Comparison of ENCODE assay signal across 10 cellular contexts in genomic region chr17:72477529-72477928, GRCh38.
DNase-seq lines count a peak whose midpoint lies in the region; FAIRE-seq and TF ChIP-seq lines count a peak whose summit lies in the region.
"Had no signal": no experiment of that assay in that cellular context is flagged by ENCODE, and none has a peak within 500 bp of the region (broad histone marks: within the 10 kb centered on the region; RNA-seq: fewer than 3 reads in every experiment).

No MANE protein-coding gene starts in this region.

- WGBS in HUES64: 95% methylated on average over 7 of the region's 7 CpGs
- 52% methylated on average over 7 of the region's 7 CpGs for WGBS in suprapubic skin

- CTCF ChIA-PET in HEK293T (lab: Yijun Ruan, JAX): no interaction called here

- TF ChIP-seq CTCF in suprapubic skin (IDR thresholded peaks at IDR 0.05): no peak
- TF ChIP-seq CTCF in osteocyte (IDR thresholded peaks at IDR 0.05): no peak

- H3K27me3 Mint-ChIP-seq in osteocyte (ENCODE audit: unreplicated experiment): no peaks in the 10 kb centered on the region

- no peak overlapping the region for H3K4me3 Mint-ChIP-seq in osteocyte (ENCODE audit: unreplicated experiment)
- H3K4me3 Mint-ChIP-seq: memory B cell had no signal

- H3K4me3 ChIP-seq in HUES64 (ENCODE audit: low read length) (no peak overlapping the region), duodenal mucosa (ENCODE audit: low read depth in 1 of 2, low read length in 2 of 2) (peak overlapping the region in 1 of 2 donors; percentile 33), suprapubic skin (no peak overlapping the region)

- DNase-seq in NCI-H2196 treated with DMSO at 0.1 percent for 48 hours (lab: John Stamatoyannopoulos, UW; ENCODE audit: unreplicated experiment) (peak; percentile 54), suprapubic skin (ENCODE audit: low spot score in 2 of 2) (no peak), HEK293T (ENCODE audit: extremely low spot score) (no peak), GM19239 (ENCODE audit: insufficient read length, low spot score) (no peak), osteocyte (ENCODE audit: extremely low spot score, unreplicated experiment) (no peak), GM03348 (ENCODE audit: low spot score) (no peak)

- H3K9me3 Mint-ChIP-seq in osteocyte (ENCODE audit: unreplicated experiment): peaks cover 6% of the 10 kb centered on the region

- H3K9me3 ChIP-seq in HUES64 (ENCODE audit: insufficient read depth, low read depth, low read length) (no peaks in the 10 kb centered on the region), duodenal mucosa (ENCODE audit: control insufficient read depth in 1 of 2, low read length in 2 of 2) (no peaks in the 10 kb centered on the region), suprapubic skin (no peaks in the 10 kb centered on the region)

- peaks cover 1% of the 10 kb centered on the region for H3K4me1 Mint-ChIP-seq in osteocyte (ENCODE audit: unreplicated experiment)
- H3K4me1 Mint-ChIP-seq: memory B cell had no signal

- H3K36me3 ChIP-seq in HUES64 (ENCODE audit: insufficient read depth, low read length) (no peaks in the 10 kb centered on the region), duodenal mucosa (ENCODE audit: control insufficient read depth in 1 of 2, insufficient read depth in 2 of 2, low read length in 2 of 2) (no peaks in the 10 kb centered on the region), suprapubic skin (no peaks in the 10 kb centered on the region)

- peak overlapping the region; percentile 89; the same call in 1 of the 2 replicates for H3K27ac ChIP-seq in HUES64 (ENCODE audit: low read depth, low read length)
- H3K27ac ChIP-seq in duodenal mucosa (ENCODE audit: low read depth, low read length): peak overlapping the region; percentile 53
- H3K27ac ChIP-seq in suprapubic skin: peak overlapping the region; percentile 28

- H3K4me1 ChIP-seq in HUES64 (ENCODE audit: insufficient read depth, low read length): peaks cover 33% of the 10 kb centered on the region
- peaks cover 26 to 46% of the 10 kb centered on the region in 2 donors for H3K4me1 ChIP-seq in duodenal mucosa (ENCODE audit: control insufficient read depth in 1 of 2, insufficient read depth in 2 of 2, low read length in 2 of 2)
- H3K4me1 ChIP-seq in suprapubic skin: peaks cover 17% of the 10 kb centered on the region

- POLR2A ChIA-PET in HEK293T (lab: Yijun Ruan, JAX): no interaction called here

- 0 out of 2 replicates have a peak, but pooled peaks cover 4% of the 10 kb centered on the region for H3K27me3 ChIP-seq in HUES64 (ENCODE audit: insufficient read depth, low read length)
- H3K27me3 ChIP-seq in duodenal mucosa (ENCODE audit: control insufficient read depth in 1 of 2, insufficient read depth in 2 of 2, low read length in 2 of 2): no peaks in the 10 kb centered on the region
- no peaks in the 10 kb centered on the region for H3K27me3 ChIP-seq in suprapubic skin

- TF ChIP-seq EP300 in suprapubic skin (IDR thresholded peaks at IDR 0.05): no peak

- no peak overlapping the region for H3K27ac Mint-ChIP-seq in osteocyte (ENCODE audit: unreplicated experiment)
- H3K27ac Mint-ChIP-seq: memory B cell had no signal

- FAIRE-seq in GM19239 (lab: Jason Lieb, UNC): no peak
- FAIRE-seq: TTC549 had no signal

- no peaks in the 10 kb centered on the region for H3K36me3 Mint-ChIP-seq in osteocyte (ENCODE audit: unreplicated experiment)
- H3K36me3 Mint-ChIP-seq: memory B cell had no signal

- H3K9ac ChIP-seq in HUES64 (ENCODE audit: low read depth, low read length) (no peak overlapping the region), duodenal mucosa (ENCODE audit: low read depth in 1 of 2, low read length in 2 of 2) (peak overlapping the region; percentile 34 to 44)

- no peak for TF ChIP-seq POLR2A in suprapubic skin (IDR thresholded peaks at IDR 0.05)

TF ChIP-seq in HEK293T, 16 proteins besides CTCF, POLR2A, EP300 and RAD21:
- TF ChIP-seq ELF4 (IDR thresholded peaks at IDR 0.05) (no peak), L3MBTL2 (conservative IDR thresholded peaks at IDR 0.05) (no peak), FOXM1 (IDR thresholded peaks at IDR 0.05; ENCODE audit: borderline replicate concordance) (no peak), LEF1 (IDR thresholded peaks at IDR 0.05; ENCODE audit: borderline replicate concordance) (no peak), HDGF (IDR thresholded peaks at IDR 0.05; ENCODE audit: borderline replicate concordance) (no peak), SUZ12 (IDR thresholded peaks at IDR 0.05) (no peak), TARDBP (IDR thresholded peaks at IDR 0.05) (no peak), CTBP1 (IDR thresholded peaks at IDR 0.05; ENCODE audit: borderline replicate concordance) (no peak), FOXA1 (IDR thresholded peaks at IDR 0.05) (no peak), PKNOX1 (IDR thresholded peaks at IDR 0.05) (no peak)
TF ChIP-seq in HEK293T: peak in this region for 0.

Comparison
In these comparisons a context has a peak if more than half of its experiments do, and no peak if none do; other contexts are left out.
1. H3K27ac ChIP-seq: peak in every context shown above with its lines; median percentile 89 in HUES64; 53 in duodenal mucosa; 28 in suprapubic skin.